1 cellular context compared by ENCODE assay signal in genomic region chr5:79511945-79512493, GRCh38.
TF ChIP-seq lines count a peak whose summit lies in the region.

No MANE protein-coding gene starts in this region.

TF ChIP-seq in IMR-90, 13 proteins besides CTCF, POLR2A, EP300 and RAD21 (continued from another document):
- TF ChIP-seq, protein P1, sequence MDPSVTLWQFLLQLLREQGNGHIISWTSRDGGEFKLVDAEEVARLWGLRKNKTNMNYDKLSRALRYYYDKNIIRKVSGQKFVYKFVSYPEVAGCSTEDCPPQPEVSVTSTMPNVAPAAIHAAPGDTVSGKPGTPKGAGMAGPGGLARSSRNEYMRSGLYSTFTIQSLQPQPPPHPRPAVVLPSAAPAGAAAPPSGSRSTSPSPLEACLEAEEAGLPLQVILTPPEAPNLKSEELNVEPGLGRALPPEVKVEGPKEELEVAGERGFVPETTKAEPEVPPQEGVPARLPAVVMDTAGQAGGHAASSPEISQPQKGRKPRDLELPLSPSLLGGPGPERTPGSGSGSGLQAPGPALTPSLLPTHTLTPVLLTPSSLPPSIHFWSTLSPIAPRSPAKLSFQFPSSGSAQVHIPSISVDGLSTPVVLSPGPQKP (IDR thresholded peaks at IDR 0.05; ENCODE audit: borderline replicate concordance, low read depth, low read length), result no peak
